In the genomic region with DNA sequence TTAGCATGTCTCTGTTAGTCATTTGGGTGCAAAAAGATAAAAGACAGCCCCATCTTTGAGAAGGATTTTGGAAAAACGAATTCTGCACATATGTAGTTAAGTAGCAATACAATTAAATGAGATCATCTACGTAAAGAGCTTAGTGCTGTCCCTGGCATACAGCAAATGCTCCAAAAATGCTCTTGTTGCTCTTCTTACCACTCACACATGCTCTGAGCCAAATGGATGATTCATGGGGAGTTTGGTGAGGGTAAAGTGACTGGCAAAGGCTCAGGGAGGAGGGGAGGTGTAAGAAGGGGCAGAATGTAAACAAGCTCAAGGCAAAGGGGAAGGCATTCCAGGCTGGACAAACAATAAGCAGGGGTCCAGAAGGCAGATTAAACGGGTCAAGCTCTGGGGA, we compare ENCODE assay signal across 15 cellular contexts.
DNase-seq lines count a peak whose midpoint lies in the region; ATAC-seq and TF ChIP-seq lines count a peak whose summit lies in the region.
"Had no signal": no experiment of that assay in that cellular context is flagged by ENCODE, and none has a peak within 500 bp of the region (broad histone marks: within the 10 kb centered on the region; RNA-seq: fewer than 3 reads in every experiment).

No MANE protein-coding gene starts in this region.

- H3K9me3 Mint-ChIP-seq in progenitor cell of endocrine pancreas (ENCODE audit: low read depth): no peaks in the 10 kb centered on the region
- H3K9me3 Mint-ChIP-seq in WTC11: peaks cover 10% of the 10 kb centered on the region

- H3K4me1 Mint-ChIP-seq in progenitor cell of endocrine pancreas (ENCODE audit: low read depth) (peaks cover 38% of the 10 kb centered on the region), WTC11 (no peaks in the 10 kb centered on the region)

- H3K27ac ChIP-seq in RWPE1 (no peak overlapping the region), epithelial cell of prostate (no peak overlapping the region)
- H3K27ac ChIP-seq: spleen, vagina had no signal

- H3K27ac Mint-ChIP-seq in progenitor cell of endocrine pancreas (peak overlapping the region; percentile 46), WTC11 (no peak overlapping the region)

- no peak for TF ChIP-seq CTCF in RWPE1 (conservative IDR thresholded peaks at IDR 0.05; ENCODE audit: low read depth)
- TF ChIP-seq CTCF in progenitor cell of endocrine pancreas (IDR thresholded peaks at IDR 0.05; ENCODE audit: unreplicated experiment): no peak
- TF ChIP-seq CTCF in WTC11 (IDR thresholded peaks at IDR 0.05): no peak

- H3K4me3 Mint-ChIP-seq in progenitor cell of endocrine pancreas (ENCODE audit: low read depth): no peak overlapping the region
- H3K4me3 Mint-ChIP-seq in WTC11: no peak overlapping the region
- H3K4me3 Mint-ChIP-seq: naive thymus-derived CD8-positive, alpha-beta T cell had no signal

- ATAC-seq in HG02981 (IDR thresholded peaks at IDR 0.05; ENCODE audit: unreplicated experiment): no peak
- no peak for ATAC-seq in HG03108 (IDR thresholded peaks at IDR 0.05; ENCODE audit: unreplicated experiment)
- ATAC-seq in WTC11: no peak
- ATAC-seq: naive thymus-derived CD8-positive, alpha-beta T cell had no signal

- DNase-seq in ELR (ENCODE audit: low read depth) (peak; percentile 90), RWPE1 (ENCODE audit: low spot score) (peak; percentile 15), epithelial cell of prostate (ENCODE audit: low read depth, low spot score) (peak; percentile 66), progenitor cell of endocrine pancreas (ENCODE audit: low spot score, unreplicated experiment) (no peak), WTC11 (ENCODE audit: low spot score) (no peak), RPMI8226 (no peak)
- DNase-seq: activated CD4-positive, alpha-beta T cell treated with anti-CD3 and anti-CD28 coated beads, Interleukin-2, amount 50 U/mL, for 48 hours; activated naive CD4-positive, alpha-beta T cell treated with Interleukin-2 at 50 U/mL for 16 hours; effector memory CD4-positive, alpha-beta T cell; naive thymus-derived CD8-positive, alpha-beta T cell; NCI-H1417 treated with DMSO at 0.1 percent for 48 hours; spleen had no signal

- POLR2A ChIA-PET in RWPE1 (lab: Yijun Ruan, JAX; ENCODE audit: low non-redundant PET): no interaction called here
- POLR2A ChIA-PET in WTC11 (lab: Charles Lee): no interaction called here

- H3K27me3 Mint-ChIP-seq in progenitor cell of endocrine pancreas (no peaks in the 10 kb centered on the region), WTC11 (ENCODE audit: low read depth) (no peaks in the 10 kb centered on the region)
- H3K27me3 Mint-ChIP-seq: naive thymus-derived CD8-positive, alpha-beta T cell had no signal

- CTCF ChIA-PET in RWPE1 (lab: Yijun Ruan, JAX): interaction anchor here (0.5 to 0.9 kb wide), 4 partner anchors 9 to 1768 kb away, joined by 3 to 5 read pairs (median 4); no protein-coding TSS in a partner anchor
- CTCF ChIA-PET in WTC11 (lab: Charles Lee): no interaction called here

- H3K36me3 Mint-ChIP-seq in progenitor cell of endocrine pancreas (ENCODE audit: insufficient read depth) (no peaks in the 10 kb centered on the region), WTC11 (no peaks in the 10 kb centered on the region)

TF ChIP-seq in WTC11, 78 proteins besides CTCF, POLR2A, EP300 and RAD21 (continues in another document):
- TF ChIP-seq NFE2L1 (CRISPR knock-in tag; IDR thresholded peaks at IDR 0.05) (no peak), GTF2I (CRISPR knock-in tag; conservative IDR thresholded peaks at IDR 0.05) (no peak), GABPB1 (CRISPR knock-in tag; IDR thresholded peaks at IDR 0.05) (no peak), SMAD4 (CRISPR knock-in tag; IDR thresholded peaks at IDR 0.05) (no peak), ZNF219 (CRISPR knock-in tag; IDR thresholded peaks at IDR 0.05; ENCODE audit: borderline replicate concordance) (no peak), HMGXB4 (CRISPR knock-in tag; IDR thresholded peaks at IDR 0.05) (no peak), RELA (CRISPR knock-in tag; IDR thresholded peaks at IDR 0.05; ENCODE audit: borderline replicate concordance) (no peak), MXD4 (CRISPR knock-in tag; IDR thresholded peaks at IDR 0.05; ENCODE audit: borderline replicate concordance) (no peak), ERG (CRISPR knock-in tag; IDR thresholded peaks at IDR 0.05) (no peak), ELF4 (CRISPR knock-in tag; IDR thresholded peaks at IDR 0.05; ENCODE audit: low read depth) (no peak), USF2 (CRISPR knock-in tag; IDR thresholded peaks at IDR 0.05) (no peak), NR2C2 (CRISPR knock-in tag; IDR thresholded peaks at IDR 0.05) (no peak), JAZF1 (CRISPR knock-in tag; IDR thresholded peaks at IDR 0.05) (no peak)
- TF ChIP-seq, protein P1, sequence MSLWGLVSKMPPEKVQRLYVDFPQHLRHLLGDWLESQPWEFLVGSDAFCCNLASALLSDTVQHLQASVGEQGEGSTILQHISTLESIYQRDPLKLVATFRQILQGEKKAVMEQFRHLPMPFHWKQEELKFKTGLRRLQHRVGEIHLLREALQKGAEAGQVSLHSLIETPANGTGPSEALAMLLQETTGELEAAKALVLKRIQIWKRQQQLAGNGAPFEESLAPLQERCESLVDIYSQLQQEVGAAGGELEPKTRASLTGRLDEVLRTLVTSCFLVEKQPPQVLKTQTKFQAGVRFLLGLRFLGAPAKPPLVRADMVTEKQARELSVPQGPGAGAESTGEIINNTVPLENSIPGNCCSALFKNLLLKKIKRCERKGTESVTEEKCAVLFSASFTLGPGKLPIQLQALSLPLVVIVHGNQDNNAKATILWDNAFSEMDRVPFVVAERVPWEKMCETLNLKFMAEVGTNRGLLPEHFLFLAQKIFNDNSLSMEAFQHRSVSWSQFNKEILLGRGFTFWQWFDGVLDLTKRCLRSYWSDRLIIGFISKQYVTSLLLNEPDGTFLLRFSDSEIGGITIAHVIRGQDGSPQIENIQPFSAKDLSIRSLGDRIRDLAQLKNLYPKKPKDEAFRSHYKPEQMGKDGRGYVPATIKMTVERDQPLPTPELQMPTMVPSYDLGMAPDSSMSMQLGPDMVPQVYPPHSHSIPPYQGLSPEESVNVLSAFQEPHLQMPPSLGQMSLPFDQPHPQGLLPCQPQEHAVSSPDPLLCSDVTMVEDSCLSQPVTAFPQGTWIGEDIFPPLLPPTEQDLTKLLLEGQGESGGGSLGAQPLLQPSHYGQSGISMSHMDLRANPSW (CRISPR knock-in tag; conservative IDR thresholded peaks at IDR 0.05; ENCODE audit: low read depth): no peak
- TF ChIP-seq, protein P2, sequence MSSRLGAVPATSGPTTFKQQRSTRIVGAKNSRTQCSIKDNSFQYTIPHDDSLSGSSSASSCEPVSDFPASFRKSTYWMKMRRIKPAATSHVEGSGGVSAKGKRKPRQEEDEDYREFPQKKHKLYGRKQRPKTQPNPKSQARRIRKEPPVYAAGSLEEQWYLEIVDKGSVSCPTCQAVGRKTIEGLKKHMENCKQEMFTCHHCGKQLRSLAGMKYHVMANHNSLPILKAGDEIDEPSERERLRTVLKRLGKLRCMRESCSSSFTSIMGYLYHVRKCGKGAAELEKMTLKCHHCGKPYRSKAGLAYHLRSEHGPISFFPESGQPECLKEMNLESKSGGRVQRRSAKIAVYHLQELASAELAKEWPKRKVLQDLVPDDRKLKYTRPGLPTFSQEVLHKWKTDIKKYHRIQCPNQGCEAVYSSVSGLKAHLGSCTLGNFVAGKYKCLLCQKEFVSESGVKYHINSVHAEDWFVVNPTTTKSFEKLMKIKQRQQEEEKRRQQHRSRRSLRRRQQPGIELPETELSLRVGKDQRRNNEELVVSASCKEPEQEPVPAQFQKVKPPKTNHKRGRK (CRISPR knock-in tag; IDR thresholded peaks at IDR 0.05; ENCODE audit: borderline replicate concordance): no peak

Comparison
In these comparisons a context has a peak if more than half of its experiments do, and no peak if none do; other contexts are left out.
1. DNase-seq: peak in ELR (single experiment), RWPE1 (single experiment) and epithelial cell of prostate (single experiment); none in progenitor cell of endocrine pancreas (single experiment), WTC11 (single experiment) and RPMI8226 (single experiment).